In genomic region chr22:37174964-37175363, GRCh38 we compare ENCODE assay signal across 21 cellular contexts. TPM values are rescaled to one million over a fixed set of nuclear protein-coding genes. Genes with fewer than 3 reads are reported as not detected.
DNase-seq lines count a peak whose midpoint lies in the region; ATAC-seq and TF ChIP-seq lines count a peak whose summit lies in the region.
"Had no signal": no experiment of that assay in that cellular context is flagged by ENCODE, and none has a peak within 500 bp of the region (broad histone marks: within the 10 kb centered on the region; RNA-seq: fewer than 3 reads in every experiment).

No MANE protein-coding gene starts in this region.

- DNase-seq in natural killer cell (peak; percentile 7), WTC11 (ENCODE audit: low spot score) (peak; percentile 1), islet precursor cell (peak; percentile 29), NCI-H2107 (lab: John Stamatoyannopoulos, UW) (no peak)
- no peak for DNase-seq in natural killer cell treated with Interleukin-12 subunit alpha and Interleukin-12 subunit beta and Interleukin-15 and Interleukin-18, amount 100 ng/mL, for 72 hours (ENCODE audit: low spot score)
- DNase-seq: ACHN, GM23248, Kasumi-1, MG63, NCI-H1048, NCI-H1436, NCI-H2029, NCI-H2171 treated with DMSO at 0.1 percent for 48 hours, NCI-H446 treated with DMSO at 0.1 percent for 48 hours, NCI-H69, Right ventricle myocardium superior had no signal

- H3K4me3 Mint-ChIP-seq in natural killer cell, result no peak overlapping the region
- H3K4me3 Mint-ChIP-seq in natural killer cell treated with Interleukin-12 subunit alpha and Interleukin-12 subunit beta and Interleukin-15 and Interleukin-18, amount 100 ng/mL, for 72 hours, result no peak overlapping the region
- H3K4me3 Mint-ChIP-seq in WTC11, result no peak overlapping the region
- H3K4me3 Mint-ChIP-seq: IgD-negative memory B cell had no signal

- H3K36me3 Mint-ChIP-seq in natural killer cell (no peaks in the 10 kb centered on the region), WTC11 (no peaks in the 10 kb centered on the region)
- no peaks in the 10 kb centered on the region for H3K36me3 Mint-ChIP-seq in natural killer cell treated with Interleukin-12 subunit alpha and Interleukin-12 subunit beta and Interleukin-15 and Interleukin-18, amount 100 ng/mL, for 72 hours

- TF ChIP-seq CTCF in natural killer cell (IDR thresholded peaks at IDR 0.05), result no peak
- no peak for TF ChIP-seq CTCF in WTC11 (IDR thresholded peaks at IDR 0.05)

- no peak overlapping the region for H3K27ac Mint-ChIP-seq in natural killer cell
- peak overlapping the region in 1 of 2 donors; percentile 26 for H3K27ac Mint-ChIP-seq in natural killer cell treated with Interleukin-12 subunit alpha and Interleukin-12 subunit beta and Interleukin-15 and Interleukin-18, amount 100 ng/mL, for 72 hours
- H3K27ac Mint-ChIP-seq in WTC11, result no peak overlapping the region

- CTCF ChIA-PET in WTC11 (lab: Charles Lee), result interaction anchor here (0.6 to 2.2 kb wide), 3 partner anchors 9 to 199 kb away, joined by 3 to 6 read pairs (median 5); no protein-coding TSS in a partner anchor

- ATAC-seq in natural killer cell, result no peak
- ATAC-seq in natural killer cell treated with Interleukin-12 subunit alpha and Interleukin-12 subunit beta and Interleukin-15 and Interleukin-18, amount 100 ng/mL, for 72 hours, result no peak
- no peak for ATAC-seq in WTC11
- ATAC-seq in HG03175 (IDR thresholded peaks at IDR 0.05; ENCODE audit: unreplicated experiment), result no peak
- ATAC-seq in GM18873 (IDR thresholded peaks at IDR 0.05; ENCODE audit: low FRiP score, unreplicated experiment), result no peak
- ATAC-seq: Panc1 had no signal

- POLR2A ChIA-PET in WTC11 (lab: Charles Lee), result no interaction called here

- H3K9me3 Mint-ChIP-seq in natural killer cell (no peaks in the 10 kb centered on the region), WTC11 (no peaks in the 10 kb centered on the region)
- no peaks in the 10 kb centered on the region for H3K9me3 Mint-ChIP-seq in natural killer cell treated with Interleukin-12 subunit alpha and Interleukin-12 subunit beta and Interleukin-15 and Interleukin-18, amount 100 ng/mL, for 72 hours

- H3K27me3 Mint-ChIP-seq in natural killer cell (ENCODE audit: low read depth in 2 of 2) (peaks cover 0 to 4% of the 10 kb centered on the region in 2 donors), WTC11 (ENCODE audit: low read depth) (no peaks in the 10 kb centered on the region; the same call in 1 of the 2 replicates)
- no peaks in the 10 kb centered on the region for H3K27me3 Mint-ChIP-seq in natural killer cell treated with Interleukin-12 subunit alpha and Interleukin-12 subunit beta and Interleukin-15 and Interleukin-18, amount 100 ng/mL, for 72 hours

- peaks cover 25 to 32% of the 10 kb centered on the region in 2 donors for H3K4me1 Mint-ChIP-seq in natural killer cell
- peaks cover 11 to 24% of the 10 kb centered on the region in 2 donors for H3K4me1 Mint-ChIP-seq in natural killer cell treated with Interleukin-12 subunit alpha and Interleukin-12 subunit beta and Interleukin-15 and Interleukin-18, amount 100 ng/mL, for 72 hours (ENCODE audit: low read depth in 2 of 2)
- peaks cover 38% of the 10 kb centered on the region for H3K4me1 Mint-ChIP-seq in WTC11

- intact Hi-C loops in natural killer cell (cut with micrococcal nuclease), result no loop called here

TF ChIP-seq in WTC11, 78 proteins besides CTCF, POLR2A, EP300 and RAD21 (continues in another document):
- TF ChIP-seq TP53 (CRISPR knock-in tag; IDR thresholded peaks at IDR 0.05) (no peak), EMX1 (CRISPR knock-in tag; IDR thresholded peaks at IDR 0.05) (no peak), OVOL2 (CRISPR knock-in tag; IDR thresholded peaks at IDR 0.05; ENCODE audit: borderline replicate concordance) (no peak), JAZF1 (CRISPR knock-in tag; IDR thresholded peaks at IDR 0.05) (no peak), ZNF416 (CRISPR knock-in tag; IDR thresholded peaks at IDR 0.05) (no peak)
- TF ChIP-seq, protein P1, sequence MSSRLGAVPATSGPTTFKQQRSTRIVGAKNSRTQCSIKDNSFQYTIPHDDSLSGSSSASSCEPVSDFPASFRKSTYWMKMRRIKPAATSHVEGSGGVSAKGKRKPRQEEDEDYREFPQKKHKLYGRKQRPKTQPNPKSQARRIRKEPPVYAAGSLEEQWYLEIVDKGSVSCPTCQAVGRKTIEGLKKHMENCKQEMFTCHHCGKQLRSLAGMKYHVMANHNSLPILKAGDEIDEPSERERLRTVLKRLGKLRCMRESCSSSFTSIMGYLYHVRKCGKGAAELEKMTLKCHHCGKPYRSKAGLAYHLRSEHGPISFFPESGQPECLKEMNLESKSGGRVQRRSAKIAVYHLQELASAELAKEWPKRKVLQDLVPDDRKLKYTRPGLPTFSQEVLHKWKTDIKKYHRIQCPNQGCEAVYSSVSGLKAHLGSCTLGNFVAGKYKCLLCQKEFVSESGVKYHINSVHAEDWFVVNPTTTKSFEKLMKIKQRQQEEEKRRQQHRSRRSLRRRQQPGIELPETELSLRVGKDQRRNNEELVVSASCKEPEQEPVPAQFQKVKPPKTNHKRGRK (CRISPR knock-in tag; IDR thresholded peaks at IDR 0.05; ENCODE audit: borderline replicate concordance), result no peak
- TF ChIP-seq, protein P2, sequence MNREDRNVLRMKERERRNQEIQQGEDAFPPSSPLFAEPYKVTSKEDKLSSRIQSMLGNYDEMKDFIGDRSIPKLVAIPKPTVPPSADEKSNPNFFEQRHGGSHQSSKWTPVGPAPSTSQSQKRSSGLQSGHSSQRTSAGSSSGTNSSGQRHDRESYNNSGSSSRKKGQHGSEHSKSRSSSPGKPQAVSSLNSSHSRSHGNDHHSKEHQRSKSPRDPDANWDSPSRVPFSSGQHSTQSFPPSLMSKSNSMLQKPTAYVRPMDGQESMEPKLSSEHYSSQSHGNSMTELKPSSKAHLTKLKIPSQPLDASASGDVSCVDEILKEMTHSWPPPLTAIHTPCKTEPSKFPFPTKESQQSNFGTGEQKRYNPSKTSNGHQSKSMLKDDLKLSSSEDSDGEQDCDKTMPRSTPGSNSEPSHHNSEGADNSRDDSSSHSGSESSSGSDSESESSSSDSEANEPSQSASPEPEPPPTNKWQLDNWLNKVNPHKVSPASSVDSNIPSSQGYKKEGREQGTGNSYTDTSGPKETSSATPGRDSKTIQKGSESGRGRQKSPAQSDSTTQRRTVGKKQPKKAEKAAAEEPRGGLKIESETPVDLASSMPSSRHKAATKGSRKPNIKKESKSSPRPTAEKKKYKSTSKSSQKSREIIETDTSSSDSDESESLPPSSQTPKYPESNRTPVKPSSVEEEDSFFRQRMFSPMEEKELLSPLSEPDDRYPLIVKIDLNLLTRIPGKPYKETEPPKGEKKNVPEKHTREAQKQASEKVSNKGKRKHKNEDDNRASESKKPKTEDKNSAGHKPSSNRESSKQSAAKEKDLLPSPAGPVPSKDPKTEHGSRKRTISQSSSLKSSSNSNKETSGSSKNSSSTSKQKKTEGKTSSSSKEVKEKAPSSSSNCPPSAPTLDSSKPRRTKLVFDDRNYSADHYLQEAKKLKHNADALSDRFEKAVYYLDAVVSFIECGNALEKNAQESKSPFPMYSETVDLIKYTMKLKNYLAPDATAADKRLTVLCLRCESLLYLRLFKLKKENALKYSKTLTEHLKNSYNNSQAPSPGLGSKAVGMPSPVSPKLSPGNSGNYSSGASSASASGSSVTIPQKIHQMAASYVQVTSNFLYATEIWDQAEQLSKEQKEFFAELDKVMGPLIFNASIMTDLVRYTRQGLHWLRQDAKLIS (CRISPR knock-in tag; IDR thresholded peaks at IDR 0.05; ENCODE audit: borderline replicate concordance), result no peak
- TF ChIP-seq, protein P3, sequence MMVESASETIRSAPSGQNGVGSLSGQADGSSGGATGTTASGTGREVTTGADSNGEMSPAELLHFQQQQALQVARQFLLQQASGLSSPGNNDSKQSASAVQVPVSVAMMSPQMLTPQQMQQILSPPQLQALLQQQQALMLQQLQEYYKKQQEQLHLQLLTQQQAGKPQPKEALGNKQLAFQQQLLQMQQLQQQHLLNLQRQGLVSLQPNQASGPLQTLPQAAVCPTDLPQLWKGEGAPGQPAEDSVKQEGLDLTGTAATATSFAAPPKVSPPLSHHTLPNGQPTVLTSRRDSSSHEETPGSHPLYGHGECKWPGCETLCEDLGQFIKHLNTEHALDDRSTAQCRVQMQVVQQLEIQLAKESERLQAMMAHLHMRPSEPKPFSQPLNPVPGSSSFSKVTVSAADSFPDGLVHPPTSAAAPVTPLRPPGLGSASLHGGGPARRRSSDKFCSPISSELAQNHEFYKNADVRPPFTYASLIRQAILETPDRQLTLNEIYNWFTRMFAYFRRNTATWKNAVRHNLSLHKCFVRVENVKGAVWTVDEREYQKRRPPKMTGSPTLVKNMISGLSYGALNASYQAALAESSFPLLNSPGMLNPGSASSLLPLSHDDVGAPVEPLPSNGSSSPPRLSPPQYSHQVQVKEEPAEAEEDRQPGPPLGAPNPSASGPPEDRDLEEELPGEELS (CRISPR knock-in tag; IDR thresholded peaks at IDR 0.05), result no peak
- TF ChIP-seq, protein P4, sequence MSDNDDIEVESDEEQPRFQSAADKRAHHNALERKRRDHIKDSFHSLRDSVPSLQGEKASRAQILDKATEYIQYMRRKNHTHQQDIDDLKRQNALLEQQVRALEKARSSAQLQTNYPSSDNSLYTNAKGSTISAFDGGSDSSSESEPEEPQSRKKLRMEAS (CRISPR knock-in tag; IDR thresholded peaks at IDR 0.05), result no peak

RNA-seq across cellular contexts. Expression of gene C1QTNF6, which starts 13.1 kb away (rescaled TPM):
- 10 to 100 TPM in 1 of 3 donors, 1 to 10 TPM in 2; 6.0 to 10.3 (median 6.7) TPM for total RNA-seq in natural killer cell
- 1 to 10 TPM; 1.3 to 3.9 TPM for total RNA-seq in natural killer cell treated with Interleukin-12 subunit alpha and Interleukin-12 subunit beta and Interleukin-15 and Interleukin-18, amount 100 ng/mL, for 72 hours
- total RNA-seq in WTC11 (2021), result 5.7 to 6.4 TPM (median 5.9 TPM) in 3 replicates

RNA-seq across cellular contexts. Expression of gene IL2RB, which starts 25.2 kb away (rescaled TPM):
- 1,000 to 10,000 TPM in 2 of 3 donors, 100 to 1,000 TPM in 1; 905 to 1,386 (median 1,021) TPM for total RNA-seq in natural killer cell
- total RNA-seq in natural killer cell treated with Interleukin-12 subunit alpha and Interleukin-12 subunit beta and Interleukin-15 and Interleukin-18, amount 100 ng/mL, for 72 hours, result 100 to 1,000 TPM; 508 to 635 TPM
- total RNA-seq in WTC11 (2021), result 0.92 to 1.4 TPM (median 1.1 TPM) in 3 replicates
- total RNA-seq: Caco-2, GM23248 had no signal

RNA-seq across cellular contexts. Expression of gene SSTR3, which starts 37.3 kb away (rescaled TPM):
- under 1 TPM; 0.20 to 0.64 (median 0.23) TPM for total RNA-seq in natural killer cell
- total RNA-seq in natural killer cell treated with Interleukin-12 subunit alpha and Interleukin-12 subunit beta and Interleukin-15 and Interleukin-18, amount 100 ng/mL, for 72 hours, result under 1 TPM; 0.11 to 0.29 TPM
- total RNA-seq in WTC11 (2021), result 0.21 to 0.25 TPM (median 0.22 TPM) in 3 replicates
- total RNA-seq: Caco-2, GM23248, Right ventricle myocardium superior had no signal

Comparison
In these comparisons a context has a peak if more than half of its experiments do, and no peak if none do; other contexts are left out.
1. DNase-seq: peak in natural killer cell (single experiment), WTC11 (single experiment) and islet precursor cell (single experiment); none in natural killer cell treated with Interleukin-12 subunit alpha and Interleukin-12 subunit beta and Interleukin-15 and Interleukin-18, amount 100 ng/mL, for 72 hours (single experiment) and NCI-H2107 (single experiment).
2. RNA of gene IL2RB, which starts 25.2 kb away (total RNA-seq): 905 to 1,386 TPM in natural killer cell and 508 to 635 TPM in natural killer cell treated with Interleukin-12 subunit alpha and Interleukin-12 subunit beta and Interleukin-15 and Interleukin-18, amount 100 ng/mL, for 72 hours; 0.92 to 1.4 TPM in WTC11; every median in the first group is over 100 times any median in the second.